In genomic region chr4:15245006-15245530, GRCh38 we compare ENCODE assay signal across 26 cellular contexts.
A peak's percentile ranks its signal among the peaks of the same experiment; 100 is the strongest.
DNase-seq lines count a peak whose midpoint lies in the region; ATAC-seq, FAIRE-seq and TF ChIP-seq lines count a peak whose summit lies in the region.
"Had no signal": no experiment of that assay in that cellular context is flagged by ENCODE, and none has a peak within 500 bp of the region (broad histone marks: within the 10 kb centered on the region; RNA-seq: fewer than 3 reads in every experiment).

No MANE protein-coding gene starts in this region.

- TF ChIP-seq EP300 in K562 (IDR thresholded peaks at IDR 0.05; ENCODE audit: low read length): no peak
- TF ChIP-seq EP300 in upper lobe of left lung (IDR thresholded peaks at IDR 0.05): no peak

- no peak overlapping the region for H3K23ac ChIP-seq in IMR-90 (ENCODE audit: low read depth, low read length)

- peak overlapping the region; percentile 16; the same call in 1 of the 2 replicates for H3K4ac ChIP-seq in IMR-90 (ENCODE audit: low read depth, low read length)

- H3K27me3 Mint-ChIP-seq in stimulated activated memory B cell treated with anti-CD40 and anti-IgM and Interleukin-4, amounts not matched to agents 10 μg/mL and 1 μg/mL and 100 μg/mL, for 72 hours: no peaks in the 10 kb centered on the region
- H3K27me3 Mint-ChIP-seq: CD4-positive, alpha-beta memory T cell; IgD-negative memory B cell had no signal

- CTCF ChIA-PET in IMR-90 (lab: Yijun Ruan, JAX): no interaction called here
- CTCF ChIA-PET in K562 (lab: Yijun Ruan, JAX; ENCODE audit: low intra/inter-chr PET ratio): no interaction called here

- no peak for TF ChIP-seq POLR2A in IMR-90 (IDR thresholded peaks at IDR 0.05; ENCODE audit: low read depth, low read length)
- no peak for TF ChIP-seq POLR2A in NB4 (IDR thresholded peaks at IDR 0.05; ENCODE audit: extremely low read depth, insufficient read length)
- no peak for TF ChIP-seq POLR2A in K562 (conservative IDR thresholded peaks at IDR 0.05)
- no peak for TF ChIP-seq POLR2A in upper lobe of left lung (IDR thresholded peaks at IDR 0.05)

- no peak overlapping the region for H2BK20ac ChIP-seq in IMR-90 (ENCODE audit: low read depth, low read length)

- H3K4me1 ChIP-seq in IMR-90 (ENCODE audit: control insufficient read depth, insufficient read depth, low read length) (peaks cover 2% of the 10 kb centered on the region), K562 (replicated peaks in 1 of 2; ENCODE audit: control insufficient read depth in 2 of 2, insufficient read depth in 2 of 2, low read length in 2 of 2) (peaks cover 0 to 7% of the 10 kb centered on the region in 2 experiments; a peak in 2 of 5 replicates), mesodermal cell (ENCODE audit: control insufficient read depth, insufficient read depth, low read length, poor library complexity, severe bottlenecking) (peaks cover 29% of the 10 kb centered on the region), upper lobe of left lung (no peaks in the 10 kb centered on the region)
- H3K4me1 ChIP-seq: A549 had no signal

- no peak overlapping the region for H3K18ac ChIP-seq in IMR-90 (ENCODE audit: low read depth, low read length)

- no peak for TF ChIP-seq RAD21 in IMR-90 (IDR thresholded peaks at IDR 0.05; ENCODE audit: low read length)
- TF ChIP-seq RAD21 in K562 (CRISPR knock-in tag; conservative IDR thresholded peaks at IDR 0.05 in 1 of 2, IDR thresholded peaks at IDR 0.05 in 1 of 2): no peak

- 100% methylated on average over 1 of the region's 3 CpGs; no CpG with 5 or more reads in 1 of the 2 experiments for WGBS in IMR-90 (ENCODE audit: extremely low coverage in 2 of 2, insufficient read length in 1 of 2), 2 experiments
- WGBS in K562 (ENCODE audit: insufficient coverage, low coverage, missing lambda C conversion rate): 0% methylated on average over 3 of the region's 3 CpGs
- 77 to 79% methylated on average over 2 to 3 of the region's 3 CpGs for WGBS in mesodermal cell (ENCODE audit: insufficient coverage in 2 of 2), 2 experiments
- 62 to 69% methylated on average over 3 of the region's 3 CpGs for WGBS in upper lobe of left lung, 2 donors

- no peaks in the 10 kb centered on the region for H3K79me2 ChIP-seq in K562 (ENCODE audit: control insufficient read depth, insufficient read depth, low read length)

- H4K20me1 ChIP-seq in IMR-90 (ENCODE audit: insufficient read depth, low read length) (no peaks in the 10 kb centered on the region), K562 (replicated peaks; ENCODE audit: control insufficient read depth, insufficient read depth, low read length) (no peaks in the 10 kb centered on the region)

- H3K36me3 ChIP-seq in IMR-90 (ENCODE audit: control insufficient read depth, insufficient read depth, low read length): no peaks in the 10 kb centered on the region
- H3K36me3 ChIP-seq in K562 (ENCODE audit: control insufficient read depth, insufficient read depth, low read length): no peaks in the 10 kb centered on the region
- H3K36me3 ChIP-seq in mesodermal cell (ENCODE audit: control insufficient read depth, insufficient read depth, low read length): no peaks in the 10 kb centered on the region
- H3K36me3 ChIP-seq in upper lobe of left lung: no peaks in the 10 kb centered on the region

- H4K5ac ChIP-seq in IMR-90 (ENCODE audit: low read depth, low read length): no peak overlapping the region

- H3K4me3 ChIP-seq in IMR-90 (ENCODE audit: insufficient read depth, low read depth, low read length) (no peak overlapping the region), NB4 (ENCODE audit: low read depth, low read length) (no peak overlapping the region), K562 (no peak overlapping the region), mesodermal cell (ENCODE audit: extremely low read depth, insufficient read depth, low read length, poor library complexity, severe bottlenecking) (no peak overlapping the region), upper lobe of left lung (no peak overlapping the region)
- H3K4me3 ChIP-seq: A549, PC-9 had no signal

- DNase-seq in IMR-90 (no peak), NB4 (ENCODE audit: low read depth) (peak; percentile 74), K562 (ENCODE audit: extremely low read depth in 1 of 4, low spot score in 3 of 4) (peak in 2 of 4 experiments; percentile 9 to 15), upper lobe of left lung (no peak)
- DNase-seq: AML-193; C1 segment of cervical spinal cord; CD4-positive, alpha-beta memory T cell; COR-L47; DMS53; MV-4-11; NCI-H1105 treated with DMSO at 0.1 percent for 48 hours; NCI-H2029; NCI-H524 treated with DMSO at 0.1 percent for 48 hours; NCI-H82; NK-92 treated with Interleukin-12 subunit alpha and Interleukin-12 subunit beta, amount 100 ng/mL, for 24 hours; Right ventricle myocardium superior; RPMI8226; SW 1271 had no signal

- H3K79me1 ChIP-seq in IMR-90 (ENCODE audit: low read depth in 1 of 2, low read length in 2 of 2): no peaks in the 10 kb centered on the region

- H2AK9ac ChIP-seq in IMR-90 (replicated peaks; ENCODE audit: low read depth, low read length, poor library complexity): no peak overlapping the region

- no peak overlapping the region for H2BK5ac ChIP-seq in IMR-90 (ENCODE audit: low read depth, low read length, poor library complexity, severe bottlenecking)

- no peak overlapping the region for H3K56ac ChIP-seq in IMR-90 (ENCODE audit: extremely low read depth, insufficient read depth, low read length)

- H3K4me1 Mint-ChIP-seq in stimulated activated memory B cell treated with anti-CD40 and anti-IgM and Interleukin-4, amounts not matched to agents 10 μg/mL and 1 μg/mL and 100 μg/mL, for 72 hours: no peaks in the 10 kb centered on the region
- H3K4me1 Mint-ChIP-seq: CD4-positive, alpha-beta memory T cell; IgD-negative memory B cell had no signal

- 0 out of 2 replicates have a peak overlapping the region, but pooled peaks have one; percentile 14 for H4K91ac ChIP-seq in IMR-90 (ENCODE audit: insufficient read depth, low read depth, low read length)

- H3K9me3 ChIP-seq in IMR-90 (ENCODE audit: control insufficient read depth, insufficient read depth, low read length) (no peaks in the 10 kb centered on the region), K562 (replicated peaks; ENCODE audit: control insufficient read depth, insufficient read depth, low read depth, low read length) (no peaks in the 10 kb centered on the region), mesodermal cell (ENCODE audit: control insufficient read depth, low read length) (no peaks in the 10 kb centered on the region), upper lobe of left lung (no peaks in the 10 kb centered on the region)
- H3K9me3 ChIP-seq: A549 had no signal

- intact Hi-C loops in IMR-90 (cut with micrococcal nuclease) (no loop called here), K562 (cut with micrococcal nuclease) (no loop called here)

- H3K9ac ChIP-seq in IMR-90 (ENCODE audit: low read depth, low read length) (no peak overlapping the region), K562 (ENCODE audit: insufficient read depth in 1 of 2, low read depth in 2 of 2, low read length in 2 of 2) (no peak overlapping the region)

- H3K27ac Mint-ChIP-seq in stimulated activated memory B cell treated with anti-CD40 and anti-IgM and Interleukin-4, amounts not matched to agents 10 μg/mL and 1 μg/mL and 100 μg/mL, for 72 hours: no peak overlapping the region
- H3K27ac Mint-ChIP-seq: CD4-positive, alpha-beta memory T cell; IgD-negative memory B cell had no signal

- FAIRE-seq in K562 (lab: Jason Lieb, UNC): peak; percentile 63
- FAIRE-seq: A549, GM18507 had no signal

- no peak overlapping the region for H2BK120ac ChIP-seq in IMR-90 (ENCODE audit: low read depth, low read length)

- ATAC-seq in IMR-90 (ENCODE audit: low read depth) (no peak), K562 (no peak; the same call in 2 of the 3 replicates), GM18868 (IDR thresholded peaks at IDR 0.05; ENCODE audit: unreplicated experiment) (no peak), upper lobe of left lung (ENCODE audit: low FRiP score in 2 of 2) (no peak)
- ATAC-seq in stimulated activated memory B cell treated with anti-CD40 and anti-IgM and Interleukin-4, amounts not matched to agents 10 μg/mL and 1 μg/mL and 100 μg/mL, for 72 hours: no peak
- ATAC-seq: A549, HCT116 had no signal

- H3K27ac ChIP-seq in IMR-90 (ENCODE audit: insufficient read depth, low read length) (no peak overlapping the region), K562 (ENCODE audit: extremely low read depth, low read depth, low read length) (no peak overlapping the region), mesodermal cell (ENCODE audit: low read depth, low read length, severe bottlenecking) (peak overlapping the region; percentile 6), upper lobe of left lung (no peak overlapping the region)
- H3K27ac ChIP-seq: A549, PC-9 had no signal

- POLR2A ChIA-PET in IMR-90 (lab: Charles Lee; ENCODE audit: unreplicated experiment): no interaction called here
- POLR2A ChIA-PET in K562 (lab: Yijun Ruan, JAX): no interaction called here

- no peak overlapping the region for H3K4me2 ChIP-seq in IMR-90 (ENCODE audit: low read depth, low read length)
- H3K4me2 ChIP-seq in K562 (ENCODE audit: insufficient read depth, low read length): no peak overlapping the region; the same call in 1 of the 2 replicates
- H3K4me2 ChIP-seq: A549, PC-9 had no signal

- no peaks in the 10 kb centered on the region for H3K9me3 Mint-ChIP-seq in stimulated activated memory B cell treated with anti-CD40 and anti-IgM and Interleukin-4, amounts not matched to agents 10 μg/mL and 1 μg/mL and 100 μg/mL, for 72 hours

- H3K36me3 Mint-ChIP-seq in stimulated activated memory B cell treated with anti-CD40 and anti-IgM and Interleukin-4, amounts not matched to agents 10 μg/mL and 1 μg/mL and 100 μg/mL, for 72 hours: no peaks in the 10 kb centered on the region
- H3K36me3 Mint-ChIP-seq: CD4-positive, alpha-beta memory T cell; IgD-negative memory B cell had no signal

- no peak overlapping the region for H3K14ac ChIP-seq in IMR-90 (replicated peaks; ENCODE audit: low read depth, low read length)

- H3K4me3 Mint-ChIP-seq in stimulated activated memory B cell treated with anti-CD40 and anti-IgM and Interleukin-4, amounts not matched to agents 10 μg/mL and 1 μg/mL and 100 μg/mL, for 72 hours: no peak overlapping the region
- H3K4me3 Mint-ChIP-seq: CD4-positive, alpha-beta memory T cell; IgD-negative memory B cell had no signal

- no TSS peak for BruUV-seq in IMR-90 (replicated peaks; lab: Mats Ljungman, UMichigan)
- no TSS peak for BruUV-seq in K562 (replicated peaks; lab: Mats Ljungman, UMichigan)

- H2AK5ac ChIP-seq in IMR-90 (ENCODE audit: low read depth, low read length): no peak overlapping the region

- H3K27me3 ChIP-seq in IMR-90 (ENCODE audit: control insufficient read depth, insufficient read depth, low read length): no peaks in the 10 kb centered on the region
- H3K27me3 ChIP-seq in K562 (ENCODE audit: control insufficient read depth in 2 of 2, insufficient read depth in 2 of 2, low read length in 2 of 2): no peaks in the 10 kb centered on the region; a peak in 1 of 5 replicates
- no peaks in the 10 kb centered on the region for H3K27me3 ChIP-seq in upper lobe of left lung

- dilution Hi-C loops in IMR-90 (cut with HindIII; ENCODE audit: low sequenced_read_pairs, unreplicated experiment): no loop called here

- no peak overlapping the region for H2AFZ ChIP-seq in IMR-90 (replicated peaks; ENCODE audit: low read length, poor library complexity)
- no peak overlapping the region for H2AFZ ChIP-seq in K562 (ENCODE audit: low read depth, low read length)
- H2AFZ ChIP-seq: PC-9 had no signal

- H2BK15ac ChIP-seq in IMR-90 (ENCODE audit: low read depth, low read length): no peak overlapping the region

- no peak for TF ChIP-seq CTCF in IMR-90 (conservative IDR thresholded peaks at IDR 0.05; ENCODE audit: low read depth, low read length)
- TF ChIP-seq CTCF in NB4 (IDR thresholded peaks at IDR 0.05; ENCODE audit: low read depth, low read length): no peak
- no peak for TF ChIP-seq CTCF in K562 (IDR thresholded peaks at IDR 0.05 in 2 of 3, conservative IDR thresholded peaks at IDR 0.05 in 1 of 3; ENCODE audit: insufficient read depth in 2 of 3, low read depth in 1 of 3, low read length in 3 of 3)
- no peak for TF ChIP-seq CTCF in upper lobe of left lung (IDR thresholded peaks at IDR 0.05)

- in situ Hi-C loops in IMR-90 (cut with MboI; ENCODE audit: low sequenced_read_pairs): no loop called here
- in situ Hi-C loops in K562 (cut with MboI): no loop called here

- H4K8ac ChIP-seq in IMR-90 (ENCODE audit: low read depth in 2 of 2, low read length in 2 of 2): no peak overlapping the region

- no peaks in the 10 kb centered on the region for H3K9me1 ChIP-seq in IMR-90 (ENCODE audit: insufficient read depth, low read length)
- H3K9me1 ChIP-seq in K562 (ENCODE audit: control insufficient read depth, insufficient read depth, low read length): no peaks in the 10 kb centered on the region
